Comparison of ENCODE assay signal across 12 cellular contexts in the genomic region with DNA sequence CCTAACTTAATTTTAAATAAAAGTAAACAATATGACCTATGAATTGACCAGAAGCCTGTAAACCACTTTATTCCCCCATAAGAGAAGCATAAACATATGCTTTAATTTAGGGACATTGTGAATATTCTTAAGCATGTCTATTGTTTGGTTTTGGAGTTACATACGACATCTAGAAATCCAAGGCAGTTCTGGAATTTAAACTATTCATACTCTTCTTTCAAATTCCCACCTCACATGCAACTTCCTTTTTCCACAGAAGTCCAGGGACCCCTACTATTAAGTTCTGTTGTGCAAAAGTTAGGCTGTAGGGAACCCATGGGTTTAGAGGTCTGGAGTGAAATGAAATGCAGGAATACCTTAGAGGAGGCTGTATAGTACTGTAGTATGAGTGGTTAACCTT. TPM values are rescaled to one million over a fixed set of nuclear protein-coding genes. Genes with fewer than 3 reads are reported as not detected.
DNase-seq lines count a peak whose midpoint lies in the region; ATAC-seq and TF ChIP-seq lines count a peak whose summit lies in the region.
"Had no signal": no experiment of that assay in that cellular context is flagged by ENCODE, and none has a peak within 500 bp of the region (broad histone marks: within the 10 kb centered on the region; RNA-seq: fewer than 3 reads in every experiment).

No MANE protein-coding gene starts in this region.

- no peaks in the 10 kb centered on the region for H3K9me2 ChIP-seq in Karpas-422 (replicated peaks; ENCODE audit: insufficient read depth, low read length)

- H3K27me3 Mint-ChIP-seq in CD4-positive, CD25-positive, alpha-beta regulatory T cell = peaks cover 5% of the 10 kb centered on the region
- H3K27me3 Mint-ChIP-seq in neural crest cell (ENCODE audit: low read depth) = no peaks in the 10 kb centered on the region

- H3K4me1 Mint-ChIP-seq in CD4-positive, CD25-positive, alpha-beta regulatory T cell = peaks cover 49 to 77% (median 64%) of the 10 kb centered on the region in 4 donors
- peaks cover 18% of the 10 kb centered on the region for H3K4me1 Mint-ChIP-seq in neural crest cell

- H3K9me3 Mint-ChIP-seq in CD4-positive, CD25-positive, alpha-beta regulatory T cell = peaks cover 0 to 8% (median 3%) of the 10 kb centered on the region in 7 donors
- peaks cover 12% of the 10 kb centered on the region for H3K9me3 Mint-ChIP-seq in neural crest cell

- H4K20me1 ChIP-seq in Karpas-422 (ENCODE audit: insufficient read depth, low read depth, low read length) = peaks cover 9% of the 10 kb centered on the region; the same call in 1 of the 2 replicates

- H3K4me3 Mint-ChIP-seq in CD4-positive, CD25-positive, alpha-beta regulatory T cell = peak overlapping the region in 3 of 4 donors; percentile 8 to 99 (median 98)
- peak overlapping the region; percentile 100 for H3K4me3 Mint-ChIP-seq in neural crest cell

- H3K36me3 Mint-ChIP-seq in CD4-positive, CD25-positive, alpha-beta regulatory T cell = peaks cover 10% of the 10 kb centered on the region
- peaks cover 16% of the 10 kb centered on the region for H3K36me3 Mint-ChIP-seq in neural crest cell (ENCODE audit: low read depth)

- H3K4me1 ChIP-seq in CD4-positive, CD25-positive, alpha-beta regulatory T cell (ENCODE audit: control insufficient read depth, insufficient read depth, low read length, poor library complexity, severe bottlenecking) = peaks cover 54% of the 10 kb centered on the region
- H3K4me1 ChIP-seq in Karpas-422 (ENCODE audit: low read length) (peaks cover 57% of the 10 kb centered on the region), colonic mucosa (peaks cover 4% of the 10 kb centered on the region)

- no peak overlapping the region for H3K27ac Mint-ChIP-seq in CD4-positive, CD25-positive, alpha-beta regulatory T cell
- no peak overlapping the region for H3K27ac Mint-ChIP-seq in neural crest cell (ENCODE audit: unreplicated experiment)

- no peak for TF ChIP-seq CTCF in coronary artery (IDR thresholded peaks at IDR 0.05)
- no peak for TF ChIP-seq CTCF in neural crest cell (conservative IDR thresholded peaks at IDR 0.05)
- no peak for TF ChIP-seq CTCF in colonic mucosa (IDR thresholded peaks at IDR 0.05)

- ATAC-seq in CD4-positive, CD25-positive, alpha-beta regulatory T cell (ENCODE audit: low read depth in 2 of 2) = no peak
- ATAC-seq in GM19395 (IDR thresholded peaks at IDR 0.05; ENCODE audit: unreplicated experiment) (no peak), GM18907 (IDR thresholded peaks at IDR 0.05; ENCODE audit: unreplicated experiment) (no peak)

- peak overlapping the region; percentile 23 for H3K4me3 ChIP-seq in CD4-positive, CD25-positive, alpha-beta regulatory T cell (ENCODE audit: low read depth, low read length)
- H3K4me3 ChIP-seq in Karpas-422 (ENCODE audit: low read length) = peak overlapping the region; percentile 87
- peak overlapping the region; percentile 79 for H3K4me3 ChIP-seq in coronary artery
- no peak overlapping the region for H3K4me3 ChIP-seq in colonic mucosa

- intact Hi-C loops in colonic mucosa (cut with DNase I) = no loop called here

- H3K4me2 ChIP-seq in Karpas-422 (ENCODE audit: low read depth, low read length, poor library complexity, severe bottlenecking) = peak overlapping the region; percentile 79

- no peak for DNase-seq in CD4-positive, CD25-positive, alpha-beta regulatory T cell
- DNase-seq in Karpas-422 = no peak
- DNase-seq in coronary artery (ENCODE audit: low spot score) = no peak
- no peak for DNase-seq in neural crest cell (ENCODE audit: low read depth, low spot score)
- no peak for DNase-seq in colonic mucosa
- DNase-seq in SKM-1 treated with dmso at 0.1 percent for 144 hours (lab: John Stamatoyannopoulos, UW; ENCODE audit: unreplicated experiment) = no peak
- DNase-seq: activated CD4-positive, CD25-positive, alpha-beta regulatory T cell; activated naive CD4-positive, alpha-beta T cell treated with anti-CD3 and anti-CD28 coated beads, Interleukin-2, amount 50 U/mL, for 16 hours; glutamatergic neuron; ovary had no signal

- H3K9me3 ChIP-seq in CD4-positive, CD25-positive, alpha-beta regulatory T cell (ENCODE audit: control insufficient read depth in 2 of 2, low read length in 2 of 2) = peaks cover 0 to 7% of the 10 kb centered on the region in 2 experiments
- H3K9me3 ChIP-seq in Karpas-422 (ENCODE audit: low read length) (peaks cover 15% of the 10 kb centered on the region), colonic mucosa (no peaks in the 10 kb centered on the region)
- H3K9me3 ChIP-seq: ovary had no signal

- H3K79me2 ChIP-seq in Karpas-422 (ENCODE audit: low read length) = peaks cover 94% of the 10 kb centered on the region

- no peaks in the 10 kb centered on the region for H3K36me3 ChIP-seq in CD4-positive, CD25-positive, alpha-beta regulatory T cell (ENCODE audit: control insufficient read depth, insufficient read depth, low read length)
- H3K36me3 ChIP-seq in Karpas-422 (ENCODE audit: insufficient read depth, low read length) = peaks cover 31% of the 10 kb centered on the region
- H3K36me3 ChIP-seq in colonic mucosa = no peaks in the 10 kb centered on the region
- H3K36me3 ChIP-seq: ovary had no signal

- H3K9ac ChIP-seq in Karpas-422 (ENCODE audit: low read length) (peak overlapping the region; percentile 99), colonic mucosa (ENCODE audit: low read depth in 2 of 2, low read length in 2 of 2) (no peak overlapping the region)

- no peak overlapping the region for H2AFZ ChIP-seq in Karpas-422 (ENCODE audit: low read length)

- no peaks in the 10 kb centered on the region for H3K27me3 ChIP-seq in CD4-positive, CD25-positive, alpha-beta regulatory T cell (ENCODE audit: control insufficient read depth, insufficient read depth, low read length)
- H3K27me3 ChIP-seq in Karpas-422 (ENCODE audit: low read length) (no peaks in the 10 kb centered on the region), colonic mucosa (no peaks in the 10 kb centered on the region)
- H3K27me3 ChIP-seq: ovary had no signal

- no peak overlapping the region for H3K27ac ChIP-seq in CD4-positive, CD25-positive, alpha-beta regulatory T cell (ENCODE audit: insufficient read depth, low read length, poor library complexity, severe bottlenecking)
- H3K27ac ChIP-seq in Karpas-422 (ENCODE audit: low read length) = peak overlapping the region; percentile 99
- H3K27ac ChIP-seq in coronary artery = no peak overlapping the region
- H3K27ac ChIP-seq in colonic mucosa = no peak overlapping the region
- H3K27ac ChIP-seq: ovary had no signal

RNA-seq across cellular contexts. Expression of a gene that starts 2.1 kb away (rescaled TPM):
- 29.9 TPM for total RNA-seq in CD4-positive, CD25-positive, alpha-beta regulatory T cell
- 1 to 10 TPM; 5.0 to 8.8 (median 6.4) TPM for polyA plus RNA-seq in CD4-positive, CD25-positive, alpha-beta regulatory T cell
- total RNA-seq in Karpas-422 (2014; rRNA removed; shearing (Covaris generic); ENCODE audit: low replicate concordance) = 85.4 and 86.8 TPM in 2 replicates
- total RNA-seq in neural crest cell = 21.6 and 22.4 TPM in 2 replicates
- total RNA-seq in colonic mucosa = 10 to 100 TPM; 12.8 to 17.9 TPM
